In genomic region chr6:14458669-14459266, GRCh38 we compare ENCODE assay signal across 1 cellular context.
A peak's percentile ranks its signal among the peaks of the same experiment; 100 is the strongest.
TF ChIP-seq lines count a peak whose summit lies in the region.

No MANE protein-coding gene starts in this region.

TF ChIP-seq in K562, 482 proteins besides CTCF, POLR2A, EP300 and RAD21 (continued from another document):
- TF ChIP-seq ZNF12 (CRISPR knock-in tag; IDR thresholded peaks at IDR 0.05) (no peak), ZNF77 (CRISPR knock-in tag; IDR thresholded peaks at IDR 0.05) (no peak), ARID1B (IDR thresholded peaks at IDR 0.05) (peak; percentile 61; the same call in 1 of the 2 replicates), ZBTB11 (CRISPR knock-in tag; IDR thresholded peaks at IDR 0.05) (0 out of 6 replicates have a peak, but pooled peaks of 1 of the 3 experiments have one; percentile 16), EHMT2 (IDR thresholded peaks at IDR 0.05) (peak; percentile 38), NR4A1 (CRISPR knock-in tag; IDR thresholded peaks at IDR 0.05) (no peak), NR4A1 (tag; IDR thresholded peaks at IDR 0.05) (peak; percentile 64; the same call in 1 of the 2 replicates), BACH1 (tag; IDR thresholded peaks at IDR 0.05) (peak; percentile 94), CUX1 (CRISPR knock-in tag; IDR thresholded peaks at IDR 0.05) (0 out of 2 replicates have a peak, but pooled peaks have one; percentile 17), RBM25 (IDR thresholded peaks at IDR 0.05; ENCODE audit: low read depth, low read length, severe bottlenecking) (no peak), ZNF609 (CRISPR knock-in tag; IDR thresholded peaks at IDR 0.05; ENCODE audit: borderline replicate concordance) (no peak), ZNF395 (CRISPR knock-in tag; IDR thresholded peaks at IDR 0.05) (peak; percentile 64; the same call in 1 of the 2 replicates), NFIC (IDR thresholded peaks at IDR 0.05) (peak; percentile 80), ZNF316 (IDR thresholded peaks at IDR 0.05) (peak; percentile 99), PTTG1 (tag; IDR thresholded peaks at IDR 0.05; ENCODE audit: low read depth) (no peak), ZNF232 (CRISPR knock-in tag; IDR thresholded peaks at IDR 0.05) (no peak), PRMT5 (CRISPR knock-in tag; IDR thresholded peaks at IDR 0.05) (no peak), ZNF23 (CRISPR knock-in tag; IDR thresholded peaks at IDR 0.05) (no peak), HDAC2 (IDR thresholded peaks at IDR 0.05) (0 out of 2 replicates have a peak, but pooled peaks have one; percentile 32), MYNN (IDR thresholded peaks at IDR 0.05) (no peak), MYNN (CRISPR knock-in tag; IDR thresholded peaks at IDR 0.05) (no peak), ELK3 (CRISPR knock-in tag; IDR thresholded peaks at IDR 0.05) (no peak), SMARCA4 (IDR thresholded peaks at IDR 0.05) (peak; percentile 70), GABPB1 (CRISPR knock-in tag; IDR thresholded peaks at IDR 0.05) (no peak), ZC3H8 (IDR thresholded peaks at IDR 0.05) (no peak), ZNF134 (CRISPR knock-in tag; conservative IDR thresholded peaks at IDR 0.05) (no peak), ZNF407 (IDR thresholded peaks at IDR 0.05; ENCODE audit: low read depth) (no peak)
